ENCODE assay signal across 1 cellular context in the genomic region with DNA sequence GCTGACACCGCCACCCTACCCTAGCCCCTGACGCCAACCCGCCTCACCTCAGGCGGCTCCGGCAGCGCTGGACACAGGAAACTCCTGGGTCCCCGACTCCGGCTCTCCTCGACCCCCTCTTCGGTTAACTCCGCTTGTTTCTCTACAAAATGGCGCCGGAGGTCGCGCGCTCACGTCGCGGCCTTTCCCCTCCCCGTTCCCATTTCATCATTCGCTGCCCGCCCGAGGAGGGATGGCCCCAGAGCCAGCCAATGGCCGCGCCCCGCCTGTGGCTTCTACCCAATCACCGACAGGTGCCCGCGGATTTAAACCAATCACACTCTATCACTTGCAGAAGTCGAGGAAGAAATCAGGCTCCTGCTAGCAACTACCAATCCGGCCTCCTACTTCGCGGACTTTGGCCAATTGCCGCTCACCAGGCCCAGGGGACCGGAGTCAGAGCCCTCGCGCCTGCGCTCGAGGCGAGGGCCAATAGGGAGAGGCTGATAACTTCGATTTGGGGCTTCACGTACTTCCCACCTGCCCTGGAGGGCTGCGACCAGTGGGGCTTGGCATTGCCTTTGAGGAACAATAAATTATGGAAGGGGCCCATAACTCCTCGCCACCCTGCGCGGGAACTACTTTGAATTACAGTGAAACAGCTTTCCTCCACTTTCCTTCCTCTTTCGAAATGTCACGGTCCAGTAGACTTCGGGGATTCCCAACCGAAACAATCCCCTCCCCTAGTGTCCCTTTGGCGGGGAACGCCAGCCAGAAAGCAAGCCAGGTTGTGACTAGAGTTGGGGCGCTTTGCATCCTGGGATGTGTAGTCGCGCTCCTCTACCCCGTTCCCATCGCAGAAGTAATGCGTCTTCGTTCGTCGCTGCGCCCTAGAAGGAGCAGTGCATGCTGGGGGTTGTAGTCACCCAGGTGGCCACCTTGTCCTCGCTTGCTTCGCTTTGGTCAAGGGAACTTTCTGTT.
A peak's percentile ranks its signal among the peaks of the same experiment; 100 is the strongest.
TF ChIP-seq lines count a peak whose summit lies in the region.

A gene (minus strand): TSS at position 146 of the 960 bp plus-strand sequence. CDS start 30,489 bp downstream, outside the sequence.

TF ChIP-seq in HepG2, 621 proteins besides CTCF, POLR2A, EP300 and RAD21 (continued from another document and continues in another):
- TF ChIP-seq, protein P1, sequence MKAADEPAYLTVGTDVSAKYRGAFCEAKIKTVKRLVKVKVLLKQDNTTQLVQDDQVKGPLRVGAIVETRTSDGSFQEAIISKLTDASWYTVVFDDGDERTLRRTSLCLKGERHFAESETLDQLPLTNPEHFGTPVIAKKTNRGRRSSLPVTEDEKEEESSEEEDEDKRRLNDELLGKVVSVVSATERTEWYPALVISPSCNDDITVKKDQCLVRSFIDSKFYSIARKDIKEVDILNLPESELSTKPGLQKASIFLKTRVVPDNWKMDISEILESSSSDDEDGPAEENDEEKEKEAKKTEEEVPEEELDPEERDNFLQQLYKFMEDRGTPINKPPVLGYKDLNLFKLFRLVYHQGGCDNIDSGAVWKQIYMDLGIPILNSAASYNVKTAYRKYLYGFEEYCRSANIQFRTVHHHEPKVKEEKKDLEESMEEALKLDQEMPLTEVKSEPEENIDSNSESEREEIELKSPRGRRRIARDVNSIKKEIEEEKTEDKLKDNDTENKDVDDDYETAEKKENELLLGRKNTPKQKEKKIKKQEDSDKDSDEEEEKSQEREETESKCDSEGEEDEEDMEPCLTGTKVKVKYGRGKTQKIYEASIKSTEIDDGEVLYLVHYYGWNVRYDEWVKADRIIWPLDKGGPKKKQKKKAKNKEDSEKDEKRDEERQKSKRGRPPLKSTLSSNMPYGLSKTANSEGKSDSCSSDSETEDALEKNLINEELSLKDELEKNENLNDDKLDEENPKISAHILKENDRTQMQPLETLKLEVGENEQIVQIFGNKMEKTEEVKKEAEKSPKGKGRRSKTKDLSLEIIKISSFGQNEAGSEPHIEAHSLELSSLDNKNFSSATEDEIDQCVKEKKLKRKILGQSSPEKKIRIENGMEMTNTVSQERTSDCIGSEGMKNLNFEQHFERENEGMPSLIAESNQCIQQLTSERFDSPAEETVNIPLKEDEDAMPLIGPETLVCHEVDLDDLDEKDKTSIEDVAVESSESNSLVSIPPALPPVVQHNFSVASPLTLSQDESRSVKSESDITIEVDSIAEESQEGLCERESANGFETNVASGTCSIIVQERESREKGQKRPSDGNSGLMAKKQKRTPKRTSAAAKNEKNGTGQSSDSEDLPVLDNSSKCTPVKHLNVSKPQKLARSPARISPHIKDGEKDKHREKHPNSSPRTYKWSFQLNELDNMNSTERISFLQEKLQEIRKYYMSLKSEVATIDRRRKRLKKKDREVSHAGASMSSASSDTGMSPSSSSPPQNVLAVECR (CRISPR knock-in tag; IDR thresholded peaks at IDR 0.05; ENCODE audit: borderline replicate concordance), result peak; percentile 71; the same call in 1 of the 2 replicates
- peak; percentile 74; the same call in 1 of the 2 replicates for TF ChIP-seq FOXK2 (IDR thresholded peaks at IDR 0.05)
- TF ChIP-seq, protein P2, sequence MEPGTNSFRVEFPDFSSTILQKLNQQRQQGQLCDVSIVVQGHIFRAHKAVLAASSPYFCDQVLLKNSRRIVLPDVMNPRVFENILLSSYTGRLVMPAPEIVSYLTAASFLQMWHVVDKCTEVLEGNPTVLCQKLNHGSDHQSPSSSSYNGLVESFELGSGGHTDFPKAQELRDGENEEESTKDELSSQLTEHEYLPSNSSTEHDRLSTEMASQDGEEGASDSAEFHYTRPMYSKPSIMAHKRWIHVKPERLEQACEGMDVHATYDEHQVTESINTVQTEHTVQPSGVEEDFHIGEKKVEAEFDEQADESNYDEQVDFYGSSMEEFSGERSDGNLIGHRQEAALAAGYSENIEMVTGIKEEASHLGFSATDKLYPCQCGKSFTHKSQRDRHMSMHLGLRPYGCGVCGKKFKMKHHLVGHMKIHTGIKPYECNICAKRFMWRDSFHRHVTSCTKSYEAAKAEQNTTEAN (CRISPR knock-in tag; conservative IDR thresholded peaks at IDR 0.05), result no peak; the same call in 1 of the 2 replicates
- TF ChIP-seq THYN1 (CRISPR knock-in tag; IDR thresholded peaks at IDR 0.05; ENCODE audit: borderline replicate concordance, low read depth), result no peak
- TF ChIP-seq, protein P3, sequence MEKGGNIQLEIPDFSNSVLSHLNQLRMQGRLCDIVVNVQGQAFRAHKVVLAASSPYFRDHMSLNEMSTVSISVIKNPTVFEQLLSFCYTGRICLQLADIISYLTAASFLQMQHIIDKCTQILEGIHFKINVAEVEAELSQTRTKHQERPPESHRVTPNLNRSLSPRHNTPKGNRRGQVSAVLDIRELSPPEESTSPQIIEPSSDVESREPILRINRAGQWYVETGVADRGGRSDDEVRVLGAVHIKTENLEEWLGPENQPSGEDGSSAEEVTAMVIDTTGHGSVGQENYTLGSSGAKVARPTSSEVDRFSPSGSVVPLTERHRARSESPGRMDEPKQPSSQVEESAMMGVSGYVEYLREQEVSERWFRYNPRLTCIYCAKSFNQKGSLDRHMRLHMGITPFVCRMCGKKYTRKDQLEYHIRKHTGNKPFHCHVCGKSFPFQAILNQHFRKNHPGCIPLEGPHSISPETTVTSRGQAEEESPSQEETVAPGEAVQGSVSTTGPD (CRISPR knock-in tag; IDR thresholded peaks at IDR 0.05), result no peak
- TF ChIP-seq STAT5B (CRISPR knock-in tag; IDR thresholded peaks at IDR 0.05), result no peak; the same call in 1 of the 2 replicates
- TF ChIP-seq, protein P4, sequence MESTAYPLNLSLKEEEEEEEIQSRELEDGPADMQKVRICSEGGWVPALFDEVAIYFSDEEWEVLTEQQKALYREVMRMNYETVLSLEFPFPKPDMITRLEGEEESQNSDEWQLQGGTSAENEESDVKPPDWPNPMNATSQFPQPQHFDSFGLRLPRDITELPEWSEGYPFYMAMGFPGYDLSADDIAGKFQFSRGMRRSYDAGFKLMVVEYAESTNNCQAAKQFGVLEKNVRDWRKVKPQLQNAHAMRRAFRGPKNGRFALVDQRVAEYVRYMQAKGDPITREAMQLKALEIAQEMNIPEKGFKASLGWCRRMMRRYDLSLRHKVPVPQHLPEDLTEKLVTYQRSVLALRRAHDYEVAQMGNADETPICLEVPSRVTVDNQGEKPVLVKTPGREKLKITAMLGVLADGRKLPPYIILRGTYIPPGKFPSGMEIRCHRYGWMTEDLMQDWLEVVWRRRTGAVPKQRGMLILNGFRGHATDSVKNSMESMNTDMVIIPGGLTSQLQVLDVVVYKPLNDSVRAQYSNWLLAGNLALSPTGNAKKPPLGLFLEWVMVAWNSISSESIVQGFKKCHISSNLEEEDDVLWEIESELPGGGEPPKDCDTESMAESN (CRISPR knock-in tag; conservative IDR thresholded peaks at IDR 0.05), result peak; percentile 11
- TF ChIP-seq ZNF772 (CRISPR knock-in tag; IDR thresholded peaks at IDR 0.05), result peak; percentile 93
- 0 out of 2 replicates have a peak, but pooled peaks have one; percentile 50 for TF ChIP-seq ZNF790 (CRISPR knock-in tag; IDR thresholded peaks at IDR 0.05; ENCODE audit: borderline replicate concordance)
- peak; percentile 87 for TF ChIP-seq POGZ (CRISPR knock-in tag; IDR thresholded peaks at IDR 0.05)
- no peak for TF ChIP-seq ZNF354B (CRISPR knock-in tag; IDR thresholded peaks at IDR 0.05)
- TF ChIP-seq ZNF317 (CRISPR knock-in tag; IDR thresholded peaks at IDR 0.05), result peak; percentile 65; the same call in 1 of the 2 replicates
- no peak for TF ChIP-seq PHB2 (IDR thresholded peaks at IDR 0.05; ENCODE audit: partially characterized antibody)
- no peak; the same call in 1 of the 2 replicates for TF ChIP-seq ZNF780A (CRISPR knock-in tag; IDR thresholded peaks at IDR 0.05)
- TF ChIP-seq, protein P5, sequence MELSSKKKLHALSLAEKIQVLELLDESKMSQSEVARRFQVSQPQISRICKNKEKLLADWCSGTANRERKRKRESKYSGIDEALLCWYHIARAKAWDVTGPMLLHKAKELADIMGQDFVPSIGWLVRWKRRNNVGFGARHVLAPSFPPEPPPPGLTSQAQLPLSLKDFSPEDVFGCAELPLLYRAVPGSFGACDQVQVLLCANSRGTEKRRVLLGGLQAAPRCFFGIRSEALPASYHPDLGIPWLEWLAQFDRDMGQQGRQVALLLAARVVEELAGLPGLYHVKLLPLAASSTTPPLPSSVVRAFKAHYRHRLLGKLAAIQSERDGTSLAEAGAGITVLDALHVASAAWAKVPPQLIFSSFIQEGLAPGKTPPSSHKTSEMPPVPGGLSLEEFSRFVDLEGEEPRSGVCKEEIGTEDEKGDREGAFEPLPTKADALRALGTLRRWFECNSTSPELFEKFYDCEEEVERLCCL (CRISPR knock-in tag; IDR thresholded peaks at IDR 0.05; ENCODE audit: borderline replicate concordance), result peak; percentile 57; the same call in 1 of the 2 replicates
- TF ChIP-seq, protein P6, sequence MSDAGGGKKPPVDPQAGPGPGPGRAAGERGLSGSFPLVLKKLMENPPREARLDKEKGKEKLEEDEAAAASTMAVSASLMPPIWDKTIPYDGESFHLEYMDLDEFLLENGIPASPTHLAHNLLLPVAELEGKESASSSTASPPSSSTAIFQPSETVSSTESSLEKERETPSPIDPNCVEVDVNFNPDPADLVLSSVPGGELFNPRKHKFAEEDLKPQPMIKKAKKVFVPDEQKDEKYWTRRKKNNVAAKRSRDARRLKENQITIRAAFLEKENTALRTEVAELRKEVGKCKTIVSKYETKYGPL (CRISPR knock-in tag; IDR thresholded peaks at IDR 0.05), result no peak
- no peak for TF ChIP-seq ZNF20 (CRISPR knock-in tag; IDR thresholded peaks at IDR 0.05)
- no peak for TF ChIP-seq JARID2 (CRISPR knock-in tag; IDR thresholded peaks at IDR 0.05; ENCODE audit: insufficient replicate concordance)
- no peak for TF ChIP-seq FOXA1 (IDR thresholded peaks at IDR 0.05)
- TF ChIP-seq FOXA1 (CRISPR knock-in tag; IDR thresholded peaks at IDR 0.05), result 0 out of 2 replicates have a peak, but pooled peaks have one; percentile 21
- TF ChIP-seq, protein P7, sequence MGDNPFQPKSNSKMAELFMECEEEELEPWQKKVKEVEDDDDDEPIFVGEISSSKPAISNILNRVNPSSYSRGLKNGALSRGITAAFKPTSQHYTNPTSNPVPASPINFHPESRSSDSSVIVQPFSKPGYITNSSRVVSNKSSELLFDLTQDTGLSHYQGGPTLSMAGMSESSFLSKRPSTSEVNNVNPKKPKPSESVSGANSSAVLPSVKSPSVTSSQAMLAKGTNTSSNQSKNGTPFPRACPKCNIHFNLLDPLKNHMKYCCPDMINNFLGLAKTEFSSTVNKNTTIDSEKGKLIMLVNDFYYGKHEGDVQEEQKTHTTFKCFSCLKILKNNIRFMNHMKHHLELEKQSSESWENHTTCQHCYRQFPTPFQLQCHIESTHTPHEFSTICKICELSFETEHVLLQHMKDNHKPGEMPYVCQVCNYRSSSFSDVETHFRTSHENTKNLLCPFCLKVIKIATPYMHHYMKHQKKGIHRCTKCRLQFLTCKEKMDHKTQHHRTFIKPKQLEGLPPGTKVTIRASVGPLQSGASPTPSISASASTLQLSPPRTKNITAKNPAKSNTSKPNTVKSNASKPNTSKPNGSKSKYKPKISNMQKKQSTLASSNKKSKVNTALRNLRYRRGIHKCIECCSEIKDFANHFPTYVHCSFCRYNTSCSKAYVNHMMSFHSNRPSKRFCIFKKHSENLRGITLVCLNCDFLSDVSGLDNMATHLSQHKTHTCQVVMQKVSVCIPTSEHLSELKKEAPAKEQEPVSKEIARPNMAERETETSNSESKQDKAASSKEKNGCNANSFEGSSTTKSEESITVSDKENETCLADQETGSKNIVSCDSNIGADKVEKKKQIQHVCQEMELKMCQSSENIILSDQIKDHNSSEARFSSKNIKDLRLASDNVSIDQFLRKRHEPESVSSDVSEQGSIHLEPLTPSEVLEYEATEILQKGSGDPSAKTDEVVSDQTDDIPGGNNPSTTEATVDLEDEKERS (CRISPR knock-in tag; IDR thresholded peaks at IDR 0.05), result peak; percentile 34
- no peak; the same call in 1 of the 2 replicates for TF ChIP-seq ZNF773 (CRISPR knock-in tag; IDR thresholded peaks at IDR 0.05; ENCODE audit: borderline replicate concordance)
- TF ChIP-seq, protein P8, sequence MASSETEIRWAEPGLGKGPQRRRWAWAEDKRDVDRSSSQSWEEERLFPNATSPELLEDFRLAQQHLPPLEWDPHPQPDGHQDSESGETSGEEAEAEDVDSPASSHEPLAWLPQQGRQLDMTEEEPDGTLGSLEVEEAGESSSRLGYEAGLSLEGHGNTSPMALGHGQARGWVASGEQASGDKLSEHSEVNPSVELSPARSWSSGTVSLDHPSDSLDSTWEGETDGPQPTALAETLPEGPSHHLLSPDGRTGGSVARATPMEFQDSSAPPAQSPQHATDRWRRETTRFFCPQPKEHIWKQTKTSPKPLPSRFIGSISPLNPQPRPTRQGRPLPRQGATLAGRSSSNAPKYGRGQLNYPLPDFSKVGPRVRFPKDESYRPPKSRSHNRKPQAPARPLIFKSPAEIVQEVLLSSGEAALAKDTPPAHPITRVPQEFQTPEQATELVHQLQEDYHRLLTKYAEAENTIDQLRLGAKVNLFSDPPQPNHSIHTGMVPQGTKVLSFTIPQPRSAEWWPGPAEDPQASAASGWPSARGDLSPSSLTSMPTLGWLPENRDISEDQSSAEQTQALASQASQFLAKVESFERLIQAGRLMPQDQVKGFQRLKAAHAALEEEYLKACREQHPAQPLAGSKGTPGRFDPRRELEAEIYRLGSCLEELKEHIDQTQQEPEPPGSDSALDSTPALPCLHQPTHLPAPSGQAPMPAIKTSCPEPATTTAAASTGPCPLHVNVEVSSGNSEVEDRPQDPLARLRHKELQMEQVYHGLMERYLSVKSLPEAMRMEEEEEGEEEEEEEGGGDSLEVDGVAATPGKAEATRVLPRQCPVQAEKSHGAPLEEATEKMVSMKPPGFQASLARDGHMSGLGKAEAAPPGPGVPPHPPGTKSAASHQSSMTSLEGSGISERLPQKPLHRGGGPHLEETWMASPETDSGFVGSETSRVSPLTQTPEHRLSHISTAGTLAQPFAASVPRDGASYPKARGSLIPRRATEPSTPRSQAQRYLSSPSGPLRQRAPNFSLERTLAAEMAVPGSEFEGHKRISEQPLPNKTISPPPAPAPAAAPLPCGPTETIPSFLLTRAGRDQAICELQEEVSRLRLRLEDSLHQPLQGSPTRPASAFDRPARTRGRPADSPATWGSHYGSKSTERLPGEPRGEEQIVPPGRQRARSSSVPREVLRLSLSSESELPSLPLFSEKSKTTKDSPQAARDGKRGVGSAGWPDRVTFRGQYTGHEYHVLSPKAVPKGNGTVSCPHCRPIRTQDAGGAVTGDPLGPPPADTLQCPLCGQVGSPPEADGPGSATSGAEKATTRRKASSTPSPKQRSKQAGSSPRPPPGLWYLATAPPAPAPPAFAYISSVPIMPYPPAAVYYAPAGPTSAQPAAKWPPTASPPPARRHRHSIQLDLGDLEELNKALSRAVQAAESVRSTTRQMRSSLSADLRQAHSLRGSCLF (CRISPR knock-in tag; IDR thresholded peaks at IDR 0.05; ENCODE audit: borderline replicate concordance), result 0 out of 2 replicates have a peak, but pooled peaks have one; percentile 67
- TF ChIP-seq ZNF101 (CRISPR knock-in tag; IDR thresholded peaks at IDR 0.05; ENCODE audit: borderline replicate concordance, low read depth), result peak; percentile 72; the same call in 1 of the 2 replicates
- TF ChIP-seq, protein P9, sequence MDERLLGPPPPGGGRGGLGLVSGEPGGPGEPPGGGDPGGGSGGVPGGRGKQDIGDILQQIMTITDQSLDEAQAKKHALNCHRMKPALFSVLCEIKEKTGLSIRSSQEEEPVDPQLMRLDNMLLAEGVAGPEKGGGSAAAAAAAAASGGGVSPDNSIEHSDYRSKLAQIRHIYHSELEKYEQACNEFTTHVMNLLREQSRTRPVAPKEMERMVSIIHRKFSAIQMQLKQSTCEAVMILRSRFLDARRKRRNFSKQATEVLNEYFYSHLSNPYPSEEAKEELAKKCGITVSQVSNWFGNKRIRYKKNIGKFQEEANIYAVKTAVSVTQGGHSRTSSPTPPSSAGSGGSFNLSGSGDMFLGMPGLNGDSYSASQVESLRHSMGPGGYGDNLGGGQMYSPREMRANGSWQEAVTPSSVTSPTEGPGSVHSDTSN (CRISPR knock-in tag; IDR thresholded peaks at IDR 0.05), result no peak
- TF ChIP-seq KDM1A (CRISPR knock-in tag; IDR thresholded peaks at IDR 0.05), result 0 out of 2 replicates have a peak, but pooled peaks have one; percentile 40
